Comparison of ENCODE assay signal across 18 cellular contexts in the genomic region with DNA sequence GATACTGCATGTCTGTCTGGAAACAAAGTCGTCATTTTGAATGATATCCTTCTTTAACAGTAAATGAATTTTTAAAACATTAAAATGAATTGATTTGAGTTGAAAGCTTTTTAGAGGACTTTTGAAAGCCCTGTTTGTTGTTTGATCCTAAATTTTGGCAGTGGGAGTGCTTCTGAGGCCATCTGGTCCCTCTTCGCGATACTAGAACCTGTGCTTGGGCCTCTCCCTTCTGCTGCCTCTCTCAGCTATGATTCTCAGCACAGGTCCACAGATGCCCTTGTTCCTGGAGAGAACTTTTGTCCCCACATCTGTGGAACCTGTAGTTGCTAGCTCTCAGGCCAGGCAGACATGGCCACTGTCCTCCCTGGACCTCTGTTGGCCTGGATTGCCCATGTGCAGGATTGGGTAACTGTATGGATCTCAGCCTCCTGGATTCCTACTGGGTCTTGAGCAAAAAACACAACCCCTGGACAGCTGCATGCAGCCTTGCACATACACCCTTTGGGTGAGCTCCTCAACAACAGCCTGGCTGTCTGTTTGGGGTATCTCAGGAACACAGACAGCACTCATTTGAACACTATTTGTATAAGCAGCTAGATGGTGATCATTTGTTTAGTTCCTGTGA.
"Had no signal": no experiment of that assay in that cellular context is flagged by ENCODE, and none has a peak within 500 bp of the region (broad histone marks: within the 10 kb centered on the region; RNA-seq: fewer than 3 reads in every experiment).

No MANE protein-coding gene starts in this region.

- H3K4me1 ChIP-seq: breast epithelium had no signal

- H3K27ac Mint-ChIP-seq: activated T-helper 17 cell treated with anti-CD3 and anti-CD28 coated beads, Interleukin-2, amount 50 U/mL, for 72 hours; natural killer cell treated with Interleukin-12 subunit alpha and Interleukin-12 subunit beta and Interleukin-15 and Interleukin-18, amount 100 ng/mL, for 72 hours had no signal

- H3K36me3 ChIP-seq: breast epithelium, left lung, upper lobe of left lung had no signal

- ATAC-seq: activated CD4-positive, CD25-positive, alpha-beta regulatory T cell treated with anti-CD3 and anti-CD28 coated beads, Interleukin-2, amount 50 U/mL, for 24 hours; activated T-helper 17 cell treated with anti-CD3 and anti-CD28 coated beads, Interleukin-2, amount 50 U/mL, for 72 hours; left lung; natural killer cell treated with Interleukin-12 subunit alpha and Interleukin-12 subunit beta and Interleukin-15 and Interleukin-18, amount 100 ng/mL, for 72 hours; stimulated activated naive CD8-positive, alpha-beta T cell treated with anti-CD3 and anti-CD28 coated beads, Interleukin-15, amount 100 ng/mL, for 72 hours had no signal

- H3K4me2 ChIP-seq: hepatocyte had no signal

- H3K27me3 Mint-ChIP-seq: activated T-helper 17 cell treated with anti-CD3 and anti-CD28 coated beads, Interleukin-2, amount 50 U/mL, for 72 hours had no signal

- DNase-seq: activated CD4-positive, alpha-beta T cell treated with anti-CD3 and anti-CD28 coated beads, Interleukin-2, amount 50 U/mL, for 48 hours; activated naive CD4-positive, alpha-beta T cell treated with Interleukin-2 at 50 U/mL for 16 hours; aorta; dorsolateral prefrontal cortex; erythroblast; kidney; left lung; nucleus accumbens; posterior cingulate gyrus; stimulated activated naive CD8-positive, alpha-beta T cell treated with anti-CD3 and anti-CD28 coated beads, Interleukin-15, amount 100 ng/mL, for 72 hours; SW 1271; upper lobe of left lung had no signal

- H3K27me3 ChIP-seq: breast epithelium, hepatocyte, left lung, upper lobe of left lung had no signal

- H3K4me3 Mint-ChIP-seq: activated T-helper 17 cell treated with anti-CD3 and anti-CD28 coated beads, Interleukin-2, amount 50 U/mL, for 72 hours; natural killer cell treated with Interleukin-12 subunit alpha and Interleukin-12 subunit beta and Interleukin-15 and Interleukin-18, amount 100 ng/mL, for 72 hours; stimulated activated naive CD8-positive, alpha-beta T cell treated with anti-CD3 and anti-CD28 coated beads, Interleukin-15, amount 100 ng/mL, for 72 hours had no signal

- H3K9me3 Mint-ChIP-seq: activated T-helper 17 cell treated with anti-CD3 and anti-CD28 coated beads, Interleukin-2, amount 50 U/mL, for 72 hours; stimulated activated naive CD8-positive, alpha-beta T cell treated with anti-CD3 and anti-CD28 coated beads, Interleukin-15, amount 100 ng/mL, for 72 hours had no signal

- H3K4me3 ChIP-seq: breast epithelium, dorsolateral prefrontal cortex, hepatocyte, left lung, skin epidermis, upper lobe of left lung had no signal

- H2AFZ ChIP-seq: hepatocyte had no signal

- H3K36me3 Mint-ChIP-seq: natural killer cell treated with Interleukin-12 subunit alpha and Interleukin-12 subunit beta and Interleukin-15 and Interleukin-18, amount 100 ng/mL, for 72 hours had no signal

- H3K9me3 ChIP-seq: breast epithelium, left lung, upper lobe of left lung had no signal

- H3K27ac ChIP-seq: breast epithelium, hepatocyte, left lung, skin epidermis, upper lobe of left lung had no signal
